In the genomic region with DNA sequence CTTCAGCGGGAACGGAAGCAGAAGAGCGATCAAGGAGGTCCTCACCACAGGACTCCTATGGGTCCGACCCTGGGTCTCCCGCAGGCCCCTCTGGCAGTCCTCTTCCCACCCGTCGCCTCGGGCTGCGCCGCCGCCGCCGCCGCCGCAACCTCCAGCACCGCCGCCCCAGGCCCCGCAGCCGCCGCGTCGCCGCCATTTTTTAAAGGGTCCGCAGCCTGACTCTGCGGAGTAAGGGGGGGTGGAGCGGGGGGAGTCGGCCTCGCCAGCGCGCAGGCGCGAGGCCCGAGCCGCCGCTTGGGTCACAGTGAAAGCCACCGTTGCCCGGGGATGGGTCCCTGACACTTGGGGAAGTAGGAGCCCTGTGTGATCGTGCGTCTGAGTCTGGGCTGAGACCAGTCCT, we compare ENCODE assay signal across 8 cellular contexts.
DNase-seq lines count a peak whose midpoint lies in the region; ATAC-seq and TF ChIP-seq lines count a peak whose summit lies in the region.
"Not testable (repeated sequence)": the region's sequence is repeated elsewhere in the genome, so short reads cannot be mapped to it uniquely, and the experiment has no call there.

No MANE protein-coding gene starts in this region.

- H4K20me1 ChIP-seq in BLaER1, result not testable (repeated sequence)

- not testable (repeated sequence) for H3K27ac Mint-ChIP-seq in activated T-helper 2 cell treated with anti-CD3 and anti-CD28 coated beads, Interferon-gamma antibody, Interleukin-2, Interleukin-4, amounts not matched to agents 10 μg/mL and 5 μg/mL and 100 μg/mL, durations not matched to agents 14 hours and 24 hours and 36 hours; stimulated activated naive CD8-positive, alpha-beta T cell treated with anti-CD3 and anti-CD28 coated beads, Interleukin-15, Interleukin-2, amounts not matched to agents 100 ng/mL and 50 ng/mL, for 24 hours
- H3K27ac Mint-ChIP-seq in naive B cell, result peak overlapping the region in 1 of 6 donors; percentile 3

- H3K4me3 Mint-ChIP-seq in activated T-helper 2 cell treated with anti-CD3 and anti-CD28 coated beads, Interferon-gamma antibody, Interleukin-2, Interleukin-4, amounts not matched to agents 10 μg/mL and 5 μg/mL and 100 μg/mL, durations not matched to agents 14 hours and 24 hours and 36 hours (ENCODE audit: low read depth), result peak overlapping the region; percentile 26
- peak overlapping the region in 7 of 8 donors; percentile 35 to 91 (median 71) for H3K4me3 Mint-ChIP-seq in naive B cell
- peak overlapping the region; percentile 23 for H3K4me3 Mint-ChIP-seq in stimulated activated naive CD8-positive, alpha-beta T cell treated with anti-CD3 and anti-CD28 coated beads, Interleukin-15, Interleukin-2, amounts not matched to agents 100 ng/mL and 50 ng/mL, for 24 hours

- not testable (repeated sequence) for TF ChIP-seq POLR2A in esophagus squamous epithelium (IDR thresholded peaks at IDR 0.05)

- H3K4me1 ChIP-seq in BLaER1; ascending aorta; esophagus squamous epithelium; right cardiac atrium (ENCODE audit: control insufficient read depth, insufficient read depth, low read length): not testable (repeated sequence)

- H3K9me3 ChIP-seq in BLaER1; ascending aorta; esophagus squamous epithelium; right cardiac atrium (ENCODE audit: control insufficient read depth, low read length): not testable (repeated sequence)

- H3K27ac ChIP-seq in BLaER1, result 0 out of 2 replicates have a peak overlapping the region, but pooled peaks have one; percentile 22
- H3K27ac ChIP-seq in ascending aorta; esophagus squamous epithelium; right cardiac atrium (ENCODE audit: low read length): not testable (repeated sequence)

- H3K4me3 ChIP-seq in BLaER1 (peak overlapping the region; percentile 63), ascending aorta (peak overlapping the region; percentile 30 to 41), esophagus squamous epithelium (peak overlapping the region in 3 of 4 donors; percentile 10 to 55 (median 23))
- H3K4me3 ChIP-seq in right cardiac atrium (ENCODE audit: low read length), result not testable (repeated sequence)

- not testable (repeated sequence) for H3K9me3 Mint-ChIP-seq in activated T-helper 2 cell treated with anti-CD3 and anti-CD28 coated beads, Interferon-gamma antibody, Interleukin-2, Interleukin-4, amounts not matched to agents 10 μg/mL and 5 μg/mL and 100 μg/mL, durations not matched to agents 14 hours and 24 hours and 36 hours; naive B cell; stimulated activated naive CD8-positive, alpha-beta T cell treated with anti-CD3 and anti-CD28 coated beads, Interleukin-15, Interleukin-2, amounts not matched to agents 100 ng/mL and 50 ng/mL, for 24 hours

- ATAC-seq in right cardiac atrium; naive B cell (ENCODE audit: low read depth in 2 of 2): not testable (repeated sequence)

- not testable (repeated sequence) for H3K36me3 Mint-ChIP-seq in activated T-helper 2 cell treated with anti-CD3 and anti-CD28 coated beads, Interferon-gamma antibody, Interleukin-2, Interleukin-4, amounts not matched to agents 10 μg/mL and 5 μg/mL and 100 μg/mL, durations not matched to agents 14 hours and 24 hours and 36 hours (ENCODE audit: low read depth); naive B cell; stimulated activated naive CD8-positive, alpha-beta T cell treated with anti-CD3 and anti-CD28 coated beads, Interleukin-15, Interleukin-2, amounts not matched to agents 100 ng/mL and 50 ng/mL, for 24 hours (ENCODE audit: low read depth)

- H3K27me3 ChIP-seq in BLaER1; ascending aorta; esophagus squamous epithelium; right cardiac atrium (ENCODE audit: control insufficient read depth, insufficient read depth): not testable (repeated sequence)

- not testable (repeated sequence) for TF ChIP-seq CTCF in ascending aorta (IDR thresholded peaks at IDR 0.05); esophagus squamous epithelium (IDR thresholded peaks at IDR 0.05)

- H3K4me1 Mint-ChIP-seq in activated T-helper 2 cell treated with anti-CD3 and anti-CD28 coated beads, Interferon-gamma antibody, Interleukin-2, Interleukin-4, amounts not matched to agents 10 μg/mL and 5 μg/mL and 100 μg/mL, durations not matched to agents 14 hours and 24 hours and 36 hours (ENCODE audit: low read depth); naive B cell; stimulated activated naive CD8-positive, alpha-beta T cell treated with anti-CD3 and anti-CD28 coated beads, Interleukin-15, Interleukin-2, amounts not matched to agents 100 ng/mL and 50 ng/mL, for 24 hours (ENCODE audit: low read depth): not testable (repeated sequence)

- not testable (repeated sequence) for H3K27me3 Mint-ChIP-seq in activated T-helper 2 cell treated with anti-CD3 and anti-CD28 coated beads, Interferon-gamma antibody, Interleukin-2, Interleukin-4, amounts not matched to agents 10 μg/mL and 5 μg/mL and 100 μg/mL, durations not matched to agents 14 hours and 24 hours and 36 hours (ENCODE audit: low read depth); naive B cell; stimulated activated naive CD8-positive, alpha-beta T cell treated with anti-CD3 and anti-CD28 coated beads, Interleukin-15, Interleukin-2, amounts not matched to agents 100 ng/mL and 50 ng/mL, for 24 hours

- DNase-seq in activated CD4-positive, alpha-beta T cell treated with anti-CD3 and anti-CD28 coated beads for 48 hours, result peak; percentile 4
- not testable (repeated sequence) for DNase-seq in activated T-helper 2 cell treated with anti-CD3 and anti-CD28 coated beads, Interferon-gamma antibody, Interleukin-2, Interleukin-4, amounts not matched to agents 10 μg/mL and 5 μg/mL and 100 μg/mL, durations not matched to agents 14 hours and 24 hours and 36 hours (ENCODE audit: low spot score); ascending aorta (ENCODE audit: low spot score in 2 of 2); esophagus squamous epithelium (lab: John Stamatoyannopoulos, UW); naive B cell
- DNase-seq in right cardiac atrium, result peak in 2 of 3 donors; percentile 60 to 69

- intact Hi-C loops in activated T-helper 2 cell treated with anti-CD3 and anti-CD28 coated beads, Interferon-gamma antibody, Interleukin-2, Interleukin-4, amounts not matched to agents 10 μg/mL and 5 μg/mL and 100 μg/mL, durations not matched to agents 14 hours and 24 hours and 36 hours (cut with micrococcal nuclease); ascending aorta (cut with DNase I); esophagus squamous epithelium (cut with DNase I); right cardiac atrium (cut with DNase I): not testable (repeated sequence)

- peak overlapping the region; percentile 58; the same call in 1 of the 2 replicates for H3K9ac ChIP-seq in BLaER1

- H3K36me3 ChIP-seq in BLaER1, ascending aorta, esophagus squamous epithelium: not testable (repeated sequence)

- H3K4me2 ChIP-seq in BLaER1, result peak overlapping the region; percentile 49; the same call in 1 of the 2 replicates

- WGBS in esophagus squamous epithelium, 2 donors, result 80 to 90% methylated on average over 6 to 14 of the region's 39 CpGs
- WGBS in right cardiac atrium, result 84% methylated on average over 22 of the region's 39 CpGs
